ENCODE assay signal across 19 cellular contexts in the genomic region with DNA sequence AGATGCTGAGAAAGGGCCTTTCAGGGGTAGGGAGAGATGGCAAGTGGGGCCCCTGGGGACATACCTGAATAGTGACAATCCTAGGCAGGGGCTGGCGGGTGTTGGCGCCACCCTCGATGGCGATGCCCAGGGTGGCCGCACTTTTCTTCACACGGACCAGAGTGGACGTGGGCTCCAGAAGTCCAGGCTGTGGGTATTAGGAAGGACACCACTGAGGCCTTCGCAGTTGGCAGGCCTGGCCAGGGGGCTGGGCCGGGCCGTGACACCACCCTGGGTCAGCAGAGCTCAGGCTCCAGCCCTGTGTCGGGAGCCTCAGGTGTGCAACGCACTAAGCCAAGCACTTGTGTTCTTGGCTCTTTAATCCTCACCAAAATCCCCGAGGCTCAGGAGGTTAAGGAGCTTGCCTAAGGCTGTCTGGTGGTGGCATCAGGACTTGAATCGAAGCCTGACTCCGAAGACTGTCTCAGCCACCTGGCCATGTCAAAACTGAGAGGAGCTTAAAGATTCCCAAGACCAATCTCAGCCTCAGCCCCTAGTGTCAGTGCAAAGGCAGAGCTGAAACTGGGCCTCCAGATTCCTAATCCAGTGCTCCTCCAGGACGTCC. TPM values are rescaled to one million over a fixed set of nuclear protein-coding genes. Genes with fewer than 3 reads are reported as not detected.
DNase-seq lines count a peak whose midpoint lies in the region; ATAC-seq and TF ChIP-seq lines count a peak whose summit lies in the region.
"Had no signal": no experiment of that assay in that cellular context is flagged by ENCODE, and none has a peak within 500 bp of the region (broad histone marks: within the 10 kb centered on the region; RNA-seq: fewer than 3 reads in every experiment).

No MANE protein-coding gene starts in this region.

- H3K4me1 Mint-ChIP-seq in activated T-helper 17 cell treated with anti-CD3 and anti-CD28 coated beads, Interleukin-2, amount 50 U/mL, for 72 hours, result no peaks in the 10 kb centered on the region

- no peak overlapping the region for H3K4me2 ChIP-seq in trophoblast cell (ENCODE audit: low read length)
- H3K4me2 ChIP-seq: A549, GM23338 had no signal

- peak overlapping the region; percentile 12 for H2BK120ac ChIP-seq in trophoblast cell (ENCODE audit: insufficient read depth, low read length, poor library complexity)

- no peak overlapping the region for H2BK5ac ChIP-seq in trophoblast cell (ENCODE audit: low read depth, low read length, poor library complexity)

- no peaks in the 10 kb centered on the region for H3K27me3 ChIP-seq in WERI-Rb-1 (ENCODE audit: insufficient read depth, low read depth, severe bottlenecking)
- H3K27me3 ChIP-seq in trophoblast cell (ENCODE audit: insufficient read depth, low read length), result no peaks in the 10 kb centered on the region

- TF ChIP-seq CTCF in WERI-Rb-1 (IDR thresholded peaks at IDR 0.05; ENCODE audit: low read depth, low read length), result peak; percentile 30; the same call in 1 of the 2 replicates

- no peaks in the 10 kb centered on the region for H3K9me3 ChIP-seq in WERI-Rb-1 (ENCODE audit: severe bottlenecking)
- no peaks in the 10 kb centered on the region for H3K9me3 ChIP-seq in trophoblast cell (ENCODE audit: insufficient read depth, low read depth, low read length)
- H3K9me3 ChIP-seq: A549 had no signal

- no peak overlapping the region for H3K4ac ChIP-seq in trophoblast cell (ENCODE audit: low read depth, low read length)

- no peak overlapping the region for H3K23ac ChIP-seq in trophoblast cell (ENCODE audit: low read length)

- no peaks in the 10 kb centered on the region for H3K27me3 Mint-ChIP-seq in activated T-helper 17 cell treated with anti-CD3 and anti-CD28 coated beads, Interleukin-2, amount 50 U/mL, for 72 hours
- H3K27me3 Mint-ChIP-seq: CD4-positive, alpha-beta T cell had no signal

- WGBS in trophoblast cell (ENCODE audit: extremely low coverage, insufficient coverage, insufficient read length), result no CpG with 5 or more reads among the region's 16 CpGs

- H3K14ac ChIP-seq in trophoblast cell (ENCODE audit: low read length), result no peak overlapping the region

- H3K79me1 ChIP-seq in trophoblast cell (ENCODE audit: low read length), result peaks cover 2% of the 10 kb centered on the region

- H4K12ac ChIP-seq in trophoblast cell (ENCODE audit: low read depth, low read length), result no peak overlapping the region

- peak overlapping the region; percentile 85 for H3K27ac ChIP-seq in WERI-Rb-1
- no peak overlapping the region for H3K27ac ChIP-seq in trophoblast cell (ENCODE audit: low read depth, low read length)
- H3K27ac ChIP-seq: 22Rv1, A549, C4-2B had no signal

- no peak overlapping the region for H3K4me3 Mint-ChIP-seq in activated T-helper 17 cell treated with anti-CD3 and anti-CD28 coated beads, Interleukin-2, amount 50 U/mL, for 72 hours
- H3K4me3 Mint-ChIP-seq: CD4-positive, alpha-beta T cell; GM23338; HFFc6 had no signal

- no peaks in the 10 kb centered on the region for H3K9me3 Mint-ChIP-seq in activated T-helper 17 cell treated with anti-CD3 and anti-CD28 coated beads, Interleukin-2, amount 50 U/mL, for 72 hours
- H3K9me3 Mint-ChIP-seq: CD4-positive, alpha-beta T cell; GM23338; HFFc6; IgD-negative memory B cell had no signal

- DNase-seq in D341Med (ENCODE audit: low spot score) (peak; percentile 59), NCI-H524 treated with DMSO at 0.1 percent for 48 hours (lab: John Stamatoyannopoulos, UW) (peak; percentile 12), WERI-Rb-1 (peak; percentile 93), trophoblast cell (no peak), DMS114 treated with DMSO at 0.1 percent for 48 hours (lab: John Stamatoyannopoulos, UW; ENCODE audit: unreplicated experiment) (no peak), NCI-H345 treated with DMSO at 0.1 percent for 48 hours (lab: John Stamatoyannopoulos, UW; ENCODE audit: unreplicated experiment) (no peak), HK-2 (ENCODE audit: unreplicated experiment) (no peak)
- DNase-seq: AML-193; CD4-positive, alpha-beta T cell; DMS 273 treated with DMSO at 0.1 percent for 48 hours; H7; HFFc6 had no signal

- no peak overlapping the region for H4K8ac ChIP-seq in trophoblast cell (ENCODE audit: low read depth, low read length)

- peak overlapping the region; percentile 48 for H4K91ac ChIP-seq in trophoblast cell (ENCODE audit: low read depth, low read length)

- H3K4me1 ChIP-seq in trophoblast cell (ENCODE audit: control insufficient read depth in 1 of 2, insufficient read depth in 2 of 2, low read length in 2 of 2), result peaks cover 10 to 16% of the 10 kb centered on the region in 2 experiments
- H3K4me1 ChIP-seq: A549 had no signal

- H2AFZ ChIP-seq in trophoblast cell (ENCODE audit: insufficient read depth, low read length, poor library complexity), result no peak overlapping the region
- H2AFZ ChIP-seq: GM23338 had no signal

- H3K79me2 ChIP-seq in trophoblast cell (ENCODE audit: control insufficient read depth, insufficient read depth, low read length, poor library complexity), result no peaks in the 10 kb centered on the region

- H3K18ac ChIP-seq in trophoblast cell (ENCODE audit: low read length), result peak overlapping the region; percentile 28

- H2BK12ac ChIP-seq in trophoblast cell (ENCODE audit: low read length), result peak overlapping the region; percentile 55

- H2AK5ac ChIP-seq in trophoblast cell (ENCODE audit: low read length), result peak overlapping the region; percentile 31

- no peak overlapping the region for H3K27ac Mint-ChIP-seq in activated T-helper 17 cell treated with anti-CD3 and anti-CD28 coated beads, Interleukin-2, amount 50 U/mL, for 72 hours
- H3K27ac Mint-ChIP-seq: CD4-positive, alpha-beta T cell; GM23338; HFFc6; IgD-negative memory B cell had no signal

- H3K36me3 Mint-ChIP-seq in activated T-helper 17 cell treated with anti-CD3 and anti-CD28 coated beads, Interleukin-2, amount 50 U/mL, for 72 hours (ENCODE audit: low read depth), result no peaks in the 10 kb centered on the region
- H3K36me3 Mint-ChIP-seq: IgD-negative memory B cell had no signal

- no peak for ATAC-seq in activated T-helper 17 cell treated with anti-CD3 and anti-CD28 coated beads, Interleukin-2, amount 50 U/mL, for 72 hours (replicated peaks)
- ATAC-seq: A549, GM23338, HCT116 had no signal

- no peak overlapping the region for H3K9ac ChIP-seq in trophoblast cell (ENCODE audit: low read length)

- no peak overlapping the region for H3K4me3 ChIP-seq in WERI-Rb-1 (ENCODE audit: low read depth, low read length)
- no peak overlapping the region for H3K4me3 ChIP-seq in trophoblast cell (ENCODE audit: low read depth, low read length)
- H3K4me3 ChIP-seq: A549, GM23338 had no signal

- H3K36me3 ChIP-seq in WERI-Rb-1 (no peaks in the 10 kb centered on the region; the same call in 1 of the 2 replicates), trophoblast cell (ENCODE audit: control insufficient read depth in 1 of 2, insufficient read depth in 2 of 2, low read length in 2 of 2) (peaks cover 9% of the 10 kb centered on the region in 2 experiments)

RNA-seq across cellular contexts. Expression of a gene that starts 15.5 kb away (rescaled TPM):
- polyA plus RNA-seq in trophoblast cell (2013), result 14.4 and 16.0 TPM in 2 replicates
- total RNA-seq in activated T-helper 17 cell treated with anti-CD3 and anti-CD28 coated beads, Interleukin-2, amount 50 U/mL, for 72 hours, result 100 to 1,000 TPM; 169 to 184 TPM

Comparison
In these comparisons a context has a peak if more than half of its experiments do, and no peak if none do; other contexts are left out.
1. DNase-seq: peak in D341Med (single experiment), NCI-H524 treated with DMSO at 0.1 percent for 48 hours (single experiment) and WERI-Rb-1 (single experiment); none in trophoblast cell (0 of 2), DMS114 treated with DMSO at 0.1 percent for 48 hours (single experiment), NCI-H345 treated with DMSO at 0.1 percent for 48 hours (single experiment) and HK-2 (single experiment).